11 cellular contexts compared by ENCODE assay signal in genomic region chr3:45985532-45986302, GRCh38. TPM values are rescaled to one million over a fixed set of nuclear protein-coding genes. Genes with fewer than 3 reads are reported as not detected.
DNase-seq lines count a peak whose midpoint lies in the region; TF ChIP-seq lines count a peak whose summit lies in the region.
"Had no signal": no experiment of that assay in that cellular context is flagged by ENCODE, and none has a peak within 500 bp of the region (broad histone marks: within the 10 kb centered on the region; RNA-seq: fewer than 3 reads in every experiment).

No MANE protein-coding gene starts in this region.

- H3K4me1 ChIP-seq in esophagus muscularis mucosa (peaks cover 68 to 84% (median 69%) of the 10 kb centered on the region in 4 donors), muscle layer of colon (ENCODE audit: insufficient read depth, low read length) (peaks cover 86% of the 10 kb centered on the region), urinary bladder (ENCODE audit: insufficient read depth) (peaks cover 6% of the 10 kb centered on the region)

- intact Hi-C loops in activated CD4-positive, alpha-beta T cell treated with anti-CD3 and anti-CD28 coated beads, Interleukin-2, amount 10 ng/mL, durations not matched to agents 24 days and 14 days (cut with micrococcal nuclease): no loop called here
- intact Hi-C loops in esophagus muscularis mucosa (cut with DNase I): no loop called here

- H3K9me3 ChIP-seq in esophagus muscularis mucosa (no peaks in the 10 kb centered on the region), muscle layer of colon (ENCODE audit: low read length) (no peaks in the 10 kb centered on the region)

- H3K9ac ChIP-seq in muscle layer of colon (ENCODE audit: low read length): peak overlapping the region; percentile 22

- H3K4me3 ChIP-seq in esophagus muscularis mucosa: no peak overlapping the region
- H3K4me3 ChIP-seq in muscle layer of colon (ENCODE audit: low read depth in 1 of 2, low read length in 2 of 2): peak overlapping the region in 1 of 2 donors; percentile 24
- H3K4me3 ChIP-seq in urinary bladder (ENCODE audit: low read depth, low read length): no peak overlapping the region

- no peaks in the 10 kb centered on the region for H3K9me3 Mint-ChIP-seq in activated CD4-positive, alpha-beta T cell treated with anti-CD3 and anti-CD28 coated beads, Interleukin-2, amount 10 ng/mL, durations not matched to agents 24 days and 14 days
- no peaks in the 10 kb centered on the region for H3K9me3 Mint-ChIP-seq in activated CD4-positive, alpha-beta T cell treated with anti-CD3 and anti-CD28 coated beads, Interleukin-2, amount 10 ng/mL, durations not matched to agents 7 days and 5 days
- H3K9me3 Mint-ChIP-seq: activated naive CD4-positive, alpha-beta T cell treated with anti-CD3 and anti-CD28 coated beads, Interleukin-2, amount 10 ng/mL, durations not matched to agents 7 days and 5 days had no signal

- DNase-seq in activated CD4-positive, alpha-beta T cell treated with anti-CD3 and anti-CD28 coated beads, Interleukin-2, amount 10 ng/mL, durations not matched to agents 24 days and 14 days: no peak
- no peak for DNase-seq in activated CD4-positive, alpha-beta T cell treated with anti-CD3 and anti-CD28 coated beads, Interleukin-2, amount 10 ng/mL, durations not matched to agents 7 days and 5 days
- DNase-seq in esophagus muscularis mucosa (ENCODE audit: extremely low spot score): no peak
- no peak for DNase-seq in NK-92 treated with Interleukin-12 subunit alpha and Interleukin-12 subunit beta, amount 100 ng/mL, for 24 hours (lab: John Stamatoyannopoulos, UW)
- DNase-seq in NCI-H446 (lab: John Stamatoyannopoulos, UW): no peak
- DNase-seq in NCI-H1417 treated with DMSO at 0.1 percent for 48 hours (lab: John Stamatoyannopoulos, UW): no peak
- DNase-seq: activated naive CD4-positive, alpha-beta T cell treated with anti-CD3 and anti-CD28 coated beads, Interleukin-2, amount 10 ng/mL, durations not matched to agents 7 days and 5 days had no signal

- no peaks in the 10 kb centered on the region for H3K27me3 ChIP-seq in esophagus muscularis mucosa
- H3K27me3 ChIP-seq in muscle layer of colon (ENCODE audit: control insufficient read depth in 1 of 2, insufficient read depth in 2 of 2, low read length in 2 of 2): no peaks in the 10 kb centered on the region

- H3K27me3 Mint-ChIP-seq in activated CD4-positive, alpha-beta T cell treated with anti-CD3 and anti-CD28 coated beads, Interleukin-2, amount 10 ng/mL, durations not matched to agents 24 days and 14 days: no peaks in the 10 kb centered on the region
- no peaks in the 10 kb centered on the region for H3K27me3 Mint-ChIP-seq in activated CD4-positive, alpha-beta T cell treated with anti-CD3 and anti-CD28 coated beads, Interleukin-2, amount 10 ng/mL, durations not matched to agents 7 days and 5 days
- H3K27me3 Mint-ChIP-seq: activated naive CD4-positive, alpha-beta T cell treated with anti-CD3 and anti-CD28 coated beads, Interleukin-2, amount 10 ng/mL, durations not matched to agents 7 days and 5 days had no signal

- TF ChIP-seq CTCF in esophagus muscularis mucosa (IDR thresholded peaks at IDR 0.05): no peak

- POLR2A ChIA-PET in activated CD4-positive, alpha-beta T cell treated with anti-CD3 and anti-CD28 coated beads, Interleukin-2, amount 10 ng/mL, durations not matched to agents 7 days and 5 days (lab: Charles Lee): no interaction called here

- TF ChIP-seq POLR2A in esophagus muscularis mucosa (IDR thresholded peaks at IDR 0.05; ENCODE audit: low read depth): no peak

- H3K27ac Mint-ChIP-seq in activated CD4-positive, alpha-beta T cell treated with anti-CD3 and anti-CD28 coated beads, Interleukin-2, amount 10 ng/mL, durations not matched to agents 24 days and 14 days: peak overlapping the region; percentile 34
- no peak overlapping the region for H3K27ac Mint-ChIP-seq in activated CD4-positive, alpha-beta T cell treated with anti-CD3 and anti-CD28 coated beads, Interleukin-2, amount 10 ng/mL, durations not matched to agents 7 days and 5 days
- H3K27ac Mint-ChIP-seq: activated naive CD4-positive, alpha-beta T cell treated with anti-CD3 and anti-CD28 coated beads, Interleukin-2, amount 10 ng/mL, durations not matched to agents 7 days and 5 days had no signal

- WGBS in esophagus muscularis mucosa: 70% methylated on average over 12 of the region's 13 CpGs
- 42% methylated on average over 13 of the region's 13 CpGs for WGBS in urinary bladder

- CTCF ChIA-PET in activated CD4-positive, alpha-beta T cell treated with anti-CD3 and anti-CD28 coated beads, Interleukin-2, amount 10 ng/mL, durations not matched to agents 7 days and 5 days (lab: Charles Lee): interaction anchor here (1.0 to 6.3 kb wide), 5 partner anchors 9 to 91 kb away, joined by 3 to 45 read pairs (median 4); partner anchors contain the start of gene FYCO1

- TF ChIP-seq EP300 in esophagus muscularis mucosa (IDR thresholded peaks at IDR 0.05): no peak

- H3K27ac ChIP-seq in esophagus muscularis mucosa (replicated peaks in 1 of 4): peak overlapping the region; percentile 79 to 86 (median 84)
- peak overlapping the region; percentile 94 for H3K27ac ChIP-seq in muscle layer of colon (ENCODE audit: low read depth, low read length)
- peak overlapping the region; percentile 61 for H3K27ac ChIP-seq in urinary bladder (ENCODE audit: low read depth)
- H3K27ac ChIP-seq: HL-60 had no signal

- H3K36me3 Mint-ChIP-seq in activated CD4-positive, alpha-beta T cell treated with anti-CD3 and anti-CD28 coated beads, Interleukin-2, amount 10 ng/mL, durations not matched to agents 24 days and 14 days (ENCODE audit: low read depth): peaks cover 68% of the 10 kb centered on the region
- H3K36me3 Mint-ChIP-seq in activated CD4-positive, alpha-beta T cell treated with anti-CD3 and anti-CD28 coated beads, Interleukin-2, amount 10 ng/mL, durations not matched to agents 7 days and 5 days (ENCODE audit: low read depth): peaks cover 59% of the 10 kb centered on the region

- peaks cover 67% of the 10 kb centered on the region for H3K4me1 Mint-ChIP-seq in activated CD4-positive, alpha-beta T cell treated with anti-CD3 and anti-CD28 coated beads, Interleukin-2, amount 10 ng/mL, durations not matched to agents 24 days and 14 days
- H3K4me1 Mint-ChIP-seq in activated CD4-positive, alpha-beta T cell treated with anti-CD3 and anti-CD28 coated beads, Interleukin-2, amount 10 ng/mL, durations not matched to agents 7 days and 5 days: peaks cover 51% of the 10 kb centered on the region

- H3K4me3 Mint-ChIP-seq in activated CD4-positive, alpha-beta T cell treated with anti-CD3 and anti-CD28 coated beads, Interleukin-2, amount 10 ng/mL, durations not matched to agents 24 days and 14 days: no peak overlapping the region
- no peak overlapping the region for H3K4me3 Mint-ChIP-seq in activated CD4-positive, alpha-beta T cell treated with anti-CD3 and anti-CD28 coated beads, Interleukin-2, amount 10 ng/mL, durations not matched to agents 7 days and 5 days
- H3K4me3 Mint-ChIP-seq: activated naive CD4-positive, alpha-beta T cell treated with anti-CD3 and anti-CD28 coated beads, Interleukin-2, amount 10 ng/mL, durations not matched to agents 7 days and 5 days had no signal

- H3K36me3 ChIP-seq in esophagus muscularis mucosa (peaks cover 19 to 40% (median 35%) of the 10 kb centered on the region in 4 donors), muscle layer of colon (ENCODE audit: insufficient read depth, low read length) (peaks cover 35% of the 10 kb centered on the region), urinary bladder (ENCODE audit: insufficient read depth) (no peaks in the 10 kb centered on the region)

RNA-seq across cellular contexts. Expression of gene FYCO1, which starts 9.9 kb away (rescaled TPM):
- 16.5 and 16.8 TPM in 2 replicates for total RNA-seq in activated CD4-positive, alpha-beta T cell treated with anti-CD3 and anti-CD28 coated beads, Interleukin-2, amount 10 ng/mL, durations not matched to agents 24 days and 14 days
- total RNA-seq in activated CD4-positive, alpha-beta T cell treated with anti-CD3 and anti-CD28 coated beads, Interleukin-2, amount 10 ng/mL, durations not matched to agents 7 days and 5 days: 10 to 100 TPM; 15.1 to 15.7 TPM
- total RNA-seq in esophagus muscularis mucosa (100 to 1,000 TPM in 1 of 4 donors, 10 to 100 TPM in 3; 64.1 to 122 (median 93.8) TPM), urinary bladder (26.6 TPM)
- polyA plus RNA-seq in urinary bladder: 58.9 TPM

RNA-seq across cellular contexts. Expression of gene XCR1, which starts 41.6 kb away (rescaled TPM):
- total RNA-seq in activated CD4-positive, alpha-beta T cell treated with anti-CD3 and anti-CD28 coated beads, Interleukin-2, amount 10 ng/mL, durations not matched to agents 24 days and 14 days: 0.05 TPM in 1 of 2 replicates, not detected in the other
- total RNA-seq in activated CD4-positive, alpha-beta T cell treated with anti-CD3 and anti-CD28 coated beads, Interleukin-2, amount 10 ng/mL, durations not matched to agents 7 days and 5 days: not detected
- under 1 TPM in 1 of 4 donors, not detected in 3; 0.17 TPM for total RNA-seq in esophagus muscularis mucosa
- total RNA-seq in urinary bladder: 1.0 TPM
- polyA plus RNA-seq in urinary bladder: 0.77 TPM
- total RNA-seq: lung microvascular endothelial cell had no signal

RNA-seq across cellular contexts. Expression of gene CXCR6, which starts 42.5 kb away (rescaled TPM):
- total RNA-seq in activated CD4-positive, alpha-beta T cell treated with anti-CD3 and anti-CD28 coated beads, Interleukin-2, amount 10 ng/mL, durations not matched to agents 24 days and 14 days: 15.2 TPM in 2 replicates
- total RNA-seq in activated CD4-positive, alpha-beta T cell treated with anti-CD3 and anti-CD28 coated beads, Interleukin-2, amount 10 ng/mL, durations not matched to agents 7 days and 5 days: 10 to 100 TPM; 17.6 to 18.0 TPM
- 1 to 10 TPM in 1 of 4 donors, under 1 TPM in 3; 0.39 to 7.1 (median 0.49) TPM for total RNA-seq in esophagus muscularis mucosa
- total RNA-seq in urinary bladder: 0.63 TPM
- 1.6 TPM for polyA plus RNA-seq in urinary bladder
- total RNA-seq: lung microvascular endothelial cell had no signal
